Comparison of ENCODE assay signal across 1 cellular context in genomic region chr7:44059219-44060090, GRCh38.
TF ChIP-seq lines count a peak whose summit lies in the region.

No MANE protein-coding gene starts in this region.

TF ChIP-seq in H1, 55 proteins besides CTCF, POLR2A, EP300 and RAD21:
- no peak for TF ChIP-seq SIN3A (conservative IDR thresholded peaks at IDR 0.05 in 1 of 2, IDR thresholded peaks at IDR 0.05 in 1 of 2; ENCODE audit: low read depth in 1 of 2, low read length in 2 of 2)
- TF ChIP-seq ATF2 (IDR thresholded peaks at IDR 0.05; ENCODE audit: low read length): no peak
- TF ChIP-seq USF2 (IDR thresholded peaks at IDR 0.05; ENCODE audit: low read length): no peak
- no peak for TF ChIP-seq SP4 (IDR thresholded peaks at IDR 0.05; ENCODE audit: low read length)
- no peak for TF ChIP-seq TBP (IDR thresholded peaks at IDR 0.05; ENCODE audit: low read depth, low read length)
- no peak for TF ChIP-seq GTF2F1 (IDR thresholded peaks at IDR 0.05; ENCODE audit: borderline replicate concordance, low read depth, low read length)
- TF ChIP-seq JUND (IDR thresholded peaks at IDR 0.05; ENCODE audit: low read length): no peak
- no peak for TF ChIP-seq SAP30 (IDR thresholded peaks at IDR 0.05; ENCODE audit: insufficient read depth, insufficient replicate concordance, low read length)
- no peak for TF ChIP-seq BACH1 (IDR thresholded peaks at IDR 0.05; ENCODE audit: low read length)
- TF ChIP-seq SP1 (IDR thresholded peaks at IDR 0.05; ENCODE audit: low read depth, low read length): no peak
- TF ChIP-seq KDM1A (IDR thresholded peaks at IDR 0.05; ENCODE audit: borderline replicate concordance, low read length): no peak
- no peak for TF ChIP-seq KDM4A (IDR thresholded peaks at IDR 0.05; ENCODE audit: low read depth, low read length, severe bottlenecking)
- TF ChIP-seq RNF2 (IDR thresholded peaks at IDR 0.05; ENCODE audit: borderline replicate concordance, low read depth, low read length, missing control alignments, poor library complexity, severe bottlenecking): no peak
- no peak for TF ChIP-seq GABPA (IDR thresholded peaks at IDR 0.05; ENCODE audit: borderline replicate concordance, insufficient read depth, low read length)
- no peak for TF ChIP-seq SIRT6 (IDR thresholded peaks at IDR 0.05; ENCODE audit: low read length)
- no peak for TF ChIP-seq CEBPB (IDR thresholded peaks at IDR 0.05; ENCODE audit: low read depth, low read length)
- TF ChIP-seq ATF3 (IDR thresholded peaks at IDR 0.05; ENCODE audit: insufficient read depth, low read depth, low read length): no peak
- no peak for TF ChIP-seq ZNF274 (IDR thresholded peaks at IDR 0.05; ENCODE audit: borderline replicate concordance, extremely low read depth, low read length)
